In genomic region chr16:88471115-88471514, GRCh38 we compare ENCODE assay signal across 15 cellular contexts.
"Had no signal": no experiment of that assay in that cellular context is flagged by ENCODE, and none has a peak within 500 bp of the region (broad histone marks: within the 10 kb centered on the region; RNA-seq: fewer than 3 reads in every experiment).

No MANE protein-coding gene starts in this region.

- H3K4me3 Mint-ChIP-seq: activated T-helper 1 cell treated with anti-CD3 and anti-CD28 coated beads, Interleukin-12 subunit alpha, Interleukin-12 subunit beta, Interleukin-2, Interleukin-4 antibody, amounts not matched to agents 30 ng/mL and 10 ng/mL and 1 ng/mL, durations not matched to agents 14 hours and 24 hours and 36 hours; memory B cell; T-helper 2 cell treated with Interferon-gamma antibody and Interleukin-4, amounts not matched to agents 5 μg/mL and 100 μg/mL, for 36 hours; WTC11 had no signal

- DNase-seq: activated CD4-positive, alpha-beta T cell treated with anti-CD3 and anti-CD28 coated beads for 48 hours; anterior cingulate cortex; brain microvascular endothelial cell; colonic mucosa; head of caudate nucleus; left ventricle myocardium inferior; spleen; stimulated activated CD4-positive, alpha-beta T cell treated with anti-CD3 and anti-CD28 coated beads, Interleukin-4, amount 100 ng/mL, for 4 hours; thyroid gland had no signal

- H3K4me1 ChIP-seq: colonic mucosa, parathyroid adenoma, thyroid gland had no signal

- ATAC-seq: sciatic nerve, WTC11 had no signal

- H3K36me3 ChIP-seq: brain microvascular endothelial cell, colonic mucosa, left ventricle myocardium inferior, thyroid gland had no signal

- H3K27me3 ChIP-seq: brain microvascular endothelial cell, colonic mucosa, spleen, thyroid gland had no signal

- H3K9me3 ChIP-seq: colonic mucosa, left ventricle myocardium inferior, spleen, thyroid gland had no signal

- H3K27ac ChIP-seq: brain microvascular endothelial cell, colonic mucosa, left ventricle myocardium inferior, parathyroid adenoma, thyroid gland had no signal

- H3K9me3 Mint-ChIP-seq: activated T-helper 1 cell treated with anti-CD3 and anti-CD28 coated beads, Interleukin-12 subunit alpha, Interleukin-12 subunit beta, Interleukin-2, Interleukin-4 antibody, amounts not matched to agents 30 ng/mL and 10 ng/mL and 1 ng/mL, durations not matched to agents 14 hours and 24 hours and 36 hours; memory B cell; T-helper 2 cell treated with Interferon-gamma antibody and Interleukin-4, amounts not matched to agents 5 μg/mL and 100 μg/mL, for 36 hours; WTC11 had no signal

- H3K27me3 Mint-ChIP-seq: memory B cell had no signal

- H3K36me3 Mint-ChIP-seq: memory B cell, WTC11 had no signal

- H3K4me3 ChIP-seq: colonic mucosa, left ventricle myocardium inferior, spleen, thyroid gland had no signal

- H3K27ac Mint-ChIP-seq: activated T-helper 1 cell treated with anti-CD3 and anti-CD28 coated beads, Interleukin-12 subunit alpha, Interleukin-12 subunit beta, Interleukin-2, Interleukin-4 antibody, amounts not matched to agents 30 ng/mL and 10 ng/mL and 1 ng/mL, durations not matched to agents 14 hours and 24 hours and 36 hours; memory B cell; T-helper 2 cell treated with Interferon-gamma antibody and Interleukin-4, amounts not matched to agents 5 μg/mL and 100 μg/mL, for 36 hours; WTC11 had no signal
